10 cellular contexts compared by ENCODE assay signal in the genomic region with DNA sequence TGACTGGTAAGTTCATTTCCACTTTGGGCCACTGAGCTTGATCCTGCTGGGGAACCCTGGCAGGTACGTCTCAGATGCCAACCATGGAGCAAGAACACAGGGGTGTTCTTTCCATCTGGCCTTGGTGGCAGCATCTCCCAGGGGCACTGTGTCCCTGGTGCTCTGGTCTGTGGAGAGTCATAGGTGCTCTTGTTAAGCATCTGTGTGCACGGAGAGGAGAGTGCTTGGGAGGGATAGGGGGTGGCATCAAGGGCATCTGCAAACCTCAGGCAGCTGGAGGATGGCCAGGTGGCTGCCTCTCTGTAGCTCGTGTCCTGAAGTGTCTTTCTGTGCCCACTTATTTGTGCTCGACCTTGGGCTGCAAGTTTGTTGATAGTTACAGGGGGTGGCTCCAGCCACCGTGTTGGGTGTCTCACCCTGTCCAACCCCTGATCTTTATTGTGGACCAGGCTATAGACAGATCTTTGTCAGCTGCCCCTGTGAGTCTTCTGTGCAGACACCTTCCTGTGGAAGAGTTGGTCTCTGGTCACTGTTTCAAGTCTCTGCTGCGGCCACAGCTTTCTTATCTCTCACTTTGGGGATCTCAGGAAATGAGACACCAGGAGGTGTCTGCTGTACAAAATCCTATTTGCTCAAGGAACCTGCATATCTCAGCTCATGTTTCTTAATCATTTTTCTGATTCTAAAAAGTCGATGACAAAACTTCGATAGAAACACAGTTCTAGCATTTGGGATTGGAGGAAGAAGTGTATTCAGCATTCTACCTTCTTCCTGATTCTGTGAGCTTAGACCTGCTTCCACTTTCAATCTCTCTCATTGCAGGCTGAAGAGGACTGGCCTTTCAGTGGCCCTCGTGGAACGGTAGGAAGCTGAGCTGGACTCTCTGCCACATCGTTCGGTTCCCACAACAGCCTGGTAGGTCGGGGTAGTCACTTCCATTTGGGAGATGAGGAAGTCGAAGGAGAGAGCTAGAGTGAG. TPM values are rescaled to one million over a fixed set of nuclear protein-coding genes. Genes with fewer than 3 reads are reported as not detected.
DNase-seq lines count a peak whose midpoint lies in the region; ATAC-seq, FAIRE-seq and TF ChIP-seq lines count a peak whose summit lies in the region.
"Had no signal": no experiment of that assay in that cellular context is flagged by ENCODE, and none has a peak within 500 bp of the region (broad histone marks: within the 10 kb centered on the region; RNA-seq: fewer than 3 reads in every experiment).

No MANE protein-coding gene starts in this region.

- H3K27me3 ChIP-seq in left ventricle myocardium inferior (ENCODE audit: low read depth) (peaks cover 7% of the 10 kb centered on the region), GM12878 (replicated peaks in 1 of 2; ENCODE audit: control insufficient read depth in 2 of 2, insufficient read depth in 2 of 2, low read length in 1 of 2) (no peaks in the 10 kb centered on the region)

- TF ChIP-seq EP300 in GM12878 (IDR thresholded peaks at IDR 0.05; ENCODE audit: borderline replicate concordance in 1 of 2, control insufficient read depth in 1 of 2, low read depth in 2 of 2, low read length in 2 of 2): no peak

- TF ChIP-seq POLR2A in GM12878 (IDR thresholded peaks at IDR 0.05; ENCODE audit: low read depth, low read length): peak; percentile 84

- FAIRE-seq in GM12878 (lab: Jason Lieb, UNC): peak; percentile 84

- H3K9me3 ChIP-seq in left ventricle myocardium inferior (replicated peaks): no peaks in the 10 kb centered on the region
- H3K9me3 ChIP-seq in GM12878 (replicated peaks; ENCODE audit: control insufficient read depth, insufficient read depth, low read length): no peaks in the 10 kb centered on the region; the same call in 2 of the 3 replicates

- ATAC-seq in Right ventricle myocardium superior (ENCODE audit: poor library complexity) (peak; percentile 52), HG03108 (IDR thresholded peaks at IDR 0.05; ENCODE audit: unreplicated experiment) (peak; percentile 29), GM12878 (peak; percentile 60), HG03342 (IDR thresholded peaks at IDR 0.05; ENCODE audit: unreplicated experiment) (no peak)
- ATAC-seq: Panc1 had no signal

- RAD21 ChIA-PET in GM12878 (lab: Charles Lee; ENCODE audit: unreplicated experiment): interaction anchor here (0.6 to 3.0 kb wide), 19 partner anchors 11 to 322 kb away, joined by 3 to 22 read pairs (median 7); partner anchors contain the start of genes GIMAP2 and REPIN1

- H3K4me2 ChIP-seq in GM12878 (ENCODE audit: control insufficient read depth, insufficient read depth): peak overlapping the region; percentile 84

- H3K4me3 ChIP-seq in left ventricle myocardium inferior (no peak overlapping the region), GM12878 (peak overlapping the region; percentile 74)

- CTCF ChIA-PET in GM12878 (lab: Yijun Ruan, JAX): interaction anchor here (0.6 to 4.7 kb wide), 19 partner anchors 12 to 355 kb away, joined by 3 to 29 read pairs (median 5); partner anchors contain the start of gene REPIN1

- BruUV-seq in GM12878 (replicated peaks; lab: Mats Ljungman, UMichigan): no TSS peak

- POLR2A ChIA-PET in GM12878 (lab: Charles Lee): interaction anchor here (0.6 to 2.4 kb wide), 16 partner anchors 9 to 1286 kb away, joined by 3 to 19 read pairs (median 4); partner anchors contain the start of genes ACTR3C, LRRC61, REPIN1 and ZNF398

- H3K27ac ChIP-seq in left ventricle myocardium inferior (replicated peaks): no peak overlapping the region
- peak overlapping the region; percentile 100 for H3K27ac ChIP-seq in GM12878 (ENCODE audit: control insufficient read depth, insufficient read depth)
- H3K27ac ChIP-seq: HL-60 had no signal

- TF ChIP-seq CTCF in left ventricle myocardium inferior (IDR thresholded peaks at IDR 0.05; ENCODE audit: borderline replicate concordance) (no peak), GM12878 (IDR thresholded peaks at IDR 0.05 in 2 of 3, conservative IDR thresholded peaks at IDR 0.05 in 1 of 3; ENCODE audit: control insufficient read depth in 2 of 3, extremely low read depth in 1 of 3, insufficient read depth in 1 of 3, low read depth in 3 of 3, low read length in 3 of 3) (no peak)

- no peaks in the 10 kb centered on the region for H3K36me3 ChIP-seq in left ventricle myocardium inferior
- H3K36me3 ChIP-seq in GM12878 (ENCODE audit: control insufficient read depth in 2 of 2, insufficient read depth in 2 of 2, low read length in 1 of 2): no peaks in the 10 kb centered on the region; a peak in 1 of 4 replicates

- H3K79me2 ChIP-seq in GM12878 (ENCODE audit: control insufficient read depth, insufficient read depth, low read length): peaks cover 52% of the 10 kb centered on the region

- H3K4me1 ChIP-seq in left ventricle myocardium inferior: peaks cover 7% of the 10 kb centered on the region
- peaks cover 32% of the 10 kb centered on the region for H3K4me1 ChIP-seq in GM12878 (ENCODE audit: control insufficient read depth, insufficient read depth, low read length)

- WGBS in GM12878 (ENCODE audit: insufficient coverage, insufficient replicate concordance, low lambda C conversion rate, missing lambda C conversion rate): 16% methylated on average over 14 of the region's 14 CpGs

- peak overlapping the region; percentile 78 for H3K9ac ChIP-seq in GM12878 (ENCODE audit: control insufficient read depth, insufficient read depth, low read length)

- no peak for DNase-seq in Right ventricle myocardium superior
- DNase-seq in left ventricle myocardium inferior: no peak
- peak; percentile 66 for DNase-seq in GM12878 (ENCODE audit: low read depth, low spot score)
- peak; percentile 29 for DNase-seq in ureter (ENCODE audit: low spot score)
- DNase-seq in mucosa of gallbladder (ENCODE audit: low spot score): no peak
- DNase-seq in DMS114 treated with DMSO at 0.1 percent for 48 hours (lab: John Stamatoyannopoulos, UW; ENCODE audit: unreplicated experiment): no peak

- TF ChIP-seq RAD21 in GM12878 (IDR thresholded peaks at IDR 0.05; ENCODE audit: insufficient read depth, low read depth, low read length): no peak

- in situ Hi-C loops in GM12878 (cut with MboI): no loop called here

- intact Hi-C loops in Right ventricle myocardium superior (cut with DNase I) (no loop called here), left ventricle myocardium inferior (cut with micrococcal nuclease) (no loop called here), GM12878 (cut with micrococcal nuclease; ENCODE audit: unreplicated experiment) (no loop called here)

- SMC1A ChIA-PET in GM12878 (lab: Charles Lee; ENCODE audit: uncharacterized antibody, unreplicated experiment): interaction anchor here (0.6 to 2.4 kb wide), 26 partner anchors 9 to 354 kb away, joined by 3 to 19 read pairs (median 4); partner anchors contain the start of gene GIMAP8

- H4K20me1 ChIP-seq in GM12878 (ENCODE audit: control insufficient read depth, insufficient read depth): no peaks in the 10 kb centered on the region

- peak overlapping the region; percentile 37 for H2AFZ ChIP-seq in GM12878 (ENCODE audit: control insufficient read depth, low read depth, low read length)

TF ChIP-seq in GM12878, 131 proteins besides CTCF, POLR2A, EP300 and RAD21 (continues in another document):
- peak; percentile 27 for TF ChIP-seq SMAD1 (IDR thresholded peaks at IDR 0.05; ENCODE audit: low read depth, partially characterized antibody)
- TF ChIP-seq IRF4 (IDR thresholded peaks at IDR 0.05; ENCODE audit: low read depth, low read length): 0 out of 2 replicates have a peak, but pooled peaks have one; percentile 39
- peak; percentile 35; the same call in 1 of the 2 replicates for TF ChIP-seq SPI1 (IDR thresholded peaks at IDR 0.05; ENCODE audit: borderline replicate concordance, insufficient read depth, low read depth, low read length)

RNA-seq across cellular contexts. Expression of gene GIMAP8, which starts 17.2 kb away (rescaled TPM):
- 14.4 TPM for total RNA-seq in Right ventricle myocardium superior
- 11.0 TPM for total RNA-seq in left ventricle myocardium inferior
- 12.9 and 13.9 TPM in 2 replicates for total RNA-seq in GM12878 (2013; cell fraction: nucleolus; rRNA removed)
- 3.7 and 4.5 TPM in 2 replicates for total RNA-seq in GM12878 (2014; rRNA removed)
- 5.7 TPM in 2 replicates for total RNA-seq in GM12878 (2014; rRNA removed; fragmentation: Illumina TruSeq; extraction: Trizol)
- total RNA-seq in GM12878 (2021): 5.7 and 6.2 TPM in 2 replicates
- 4.4 TPM for polyA plus RNA-seq in GM12878 (2011; ENCODE audit: low read depth)
- 9.7 and 12.6 TPM in 2 replicates for polyA plus RNA-seq in GM12878 (2011; rRNA removed)
- polyA plus RNA-seq in GM12878 (2011; cell fraction: cytosol; rRNA removed): 4.6 and 5.5 TPM in 2 replicates
- polyA plus RNA-seq in GM12878 (2011; cell fraction: nucleus; rRNA removed): 14.7 and 18.1 TPM in 2 replicates
- polyA plus RNA-seq in GM12878 (2012): 5.3 and 7.0 TPM in 2 replicates
- polyA plus RNA-seq in GM12878 (2014; fragmentation: Illumina TruSeq; extraction: Trizol): 7.9 and 8.3 TPM in 2 replicates
- polyA plus RNA-seq in GM12878 (2014; fragmentation: Nextera tagmentation; extraction: Ambion mirVana): 1 to 10 TPM in 1 of 2 experiments, under 1 TPM in 1; 0.66 to 2.6 TPM
- polyA plus RNA-seq in GM12878 (2014; rRNA removed): 6.0 and 7.0 TPM in 2 replicates
- polyA plus RNA-seq in GM12878 (2016; fragmentation: Nextera tagmentation; extraction: Ambion mirVana): 1 to 10 TPM; 2.0 to 2.2 TPM
- polyA minus RNA-seq in GM12878 (2011; rRNA and poly(A)+ RNA removed): 7.5 and 8.2 TPM in 2 replicates
- polyA minus RNA-seq in GM12878 (2011; cell fraction: cytosol; rRNA and poly(A)+ RNA removed): 2.6 and 3.2 TPM in 2 replicates
- polyA minus RNA-seq in GM12878 (2011; cell fraction: nucleus; rRNA and poly(A)+ RNA removed): 5.1 and 6.5 TPM in 2 replicates
- 13.6 TPM for total RNA-seq in ureter
- 11.4 TPM for total RNA-seq in mucosa of gallbladder

RNA-seq across cellular contexts. Expression of gene ZNF775, which starts 54.1 kb away (rescaled TPM):
- total RNA-seq in Right ventricle myocardium superior (3.6 TPM), left ventricle myocardium inferior (3.1 TPM), GM12878 (2014; rRNA removed) (7.2 and 11.0 TPM in 2 replicates), GM12878 (2014; rRNA removed; fragmentation: Illumina TruSeq; extraction: Trizol) (2.3 and 2.8 TPM in 2 replicates), GM12878 (2021) (12.1 and 14.3 TPM in 2 replicates), ureter (3.6 TPM), mucosa of gallbladder (9.4 TPM)
- 7.9 and 10.6 TPM in 2 replicates for total RNA-seq in GM12878 (2013; cell fraction: nucleolus; rRNA removed)
- polyA plus RNA-seq in GM12878 (2011; ENCODE audit: low read depth): 1.1 TPM
- polyA plus RNA-seq in GM12878 (2011; rRNA removed) (1.8 and 3.6 TPM in 2 replicates), GM12878 (2014; fragmentation: Illumina TruSeq; extraction: Trizol) (0.32 and 0.71 TPM in 2 replicates), GM12878 (2014; fragmentation: Nextera tagmentation; extraction: Ambion mirVana) (under 1 TPM; 0.05 to 0.46 TPM), GM12878 (2014; rRNA removed) (9.7 and 11.8 TPM in 2 replicates), GM12878 (2016; fragmentation: Nextera tagmentation; extraction: Ambion mirVana) (1 to 10 TPM in 1 of 2 experiments, under 1 TPM in 1; 0.62 to 1.4 TPM)
- 3.6 and 8.5 TPM in 2 replicates for polyA plus RNA-seq in GM12878 (2011; cell fraction: cytosol; rRNA removed)
- polyA plus RNA-seq in GM12878 (2011; cell fraction: nucleus; rRNA removed): 9.0 and 11.2 TPM in 2 replicates
- polyA plus RNA-seq in GM12878 (2012): 5.9 and 7.2 TPM in 2 replicates
- polyA minus RNA-seq in GM12878 (2011; rRNA and poly(A)+ RNA removed): 1.1 and 3.0 TPM in 2 replicates
- 3.5 and 5.1 TPM in 2 replicates for polyA minus RNA-seq in GM12878 (2011; cell fraction: cytosol; rRNA and poly(A)+ RNA removed)
- polyA minus RNA-seq in GM12878 (2011; cell fraction: nucleus; rRNA and poly(A)+ RNA removed): 2.3 and 4.7 TPM in 2 replicates

Comparison
In these comparisons a context has a peak if more than half of its experiments do, and no peak if none do; other contexts are left out.
1. DNase-seq: peak in GM12878 (single experiment) and ureter (single experiment); none in Right ventricle myocardium superior (single experiment), left ventricle myocardium inferior (single experiment), mucosa of gallbladder (single experiment) and DMS114 treated with DMSO at 0.1 percent for 48 hours (single experiment).